In the genomic region with DNA sequence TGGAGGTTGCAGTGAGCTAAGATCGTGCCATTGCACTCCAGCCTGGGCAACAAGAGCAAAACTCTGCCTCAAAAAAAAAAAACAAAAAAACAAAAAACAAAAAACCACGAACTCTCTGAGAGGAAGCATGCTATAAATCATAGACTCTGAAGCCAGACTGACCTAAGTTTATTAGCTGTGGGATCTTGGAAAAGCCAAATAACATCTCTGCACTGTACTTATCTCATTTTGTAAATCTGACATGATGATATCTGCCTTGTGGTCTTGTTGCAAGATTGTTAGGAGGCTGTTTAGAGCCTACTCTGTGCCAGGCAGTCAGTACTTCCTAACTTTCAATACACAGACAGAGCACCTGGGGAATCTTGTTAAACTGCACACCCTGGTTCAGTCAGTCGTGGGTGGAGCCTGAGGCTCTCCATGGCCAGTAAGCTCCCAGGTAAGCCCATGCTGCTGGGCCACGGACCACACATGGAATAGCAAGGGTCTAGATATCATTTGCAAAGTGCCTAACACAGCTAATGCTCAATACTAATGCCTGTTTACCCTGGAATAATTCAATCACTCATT, we compare ENCODE assay signal across 24 cellular contexts. TPM values are rescaled to one million over a fixed set of nuclear protein-coding genes. Genes with fewer than 3 reads are reported as not detected.
DNase-seq lines count a peak whose midpoint lies in the region; ATAC-seq, FAIRE-seq and TF ChIP-seq lines count a peak whose summit lies in the region.
"Had no signal": no experiment of that assay in that cellular context is flagged by ENCODE, and none has a peak within 500 bp of the region (broad histone marks: within the 10 kb centered on the region; RNA-seq: fewer than 3 reads in every experiment).

No MANE protein-coding gene starts in this region.

- no peak for TF ChIP-seq CTCF in LNCaP clone FGC (IDR thresholded peaks at IDR 0.05; ENCODE audit: control insufficient read depth, extremely low read depth, insufficient read depth)

- H2BK120ac ChIP-seq in mesenchymal stem cell (ENCODE audit: low read depth, low read length) = no peak overlapping the region

- H3K27me3 Mint-ChIP-seq in CD8-positive, alpha-beta memory T cell = peaks cover 0 to 22% of the 10 kb centered on the region in 2 donors
- peaks cover 0 to 6% of the 10 kb centered on the region in 2 donors for H3K27me3 Mint-ChIP-seq in natural killer cell treated with Interleukin-12 subunit alpha and Interleukin-12 subunit beta and Interleukin-15 and Interleukin-18, amount 100 ng/mL, for 72 hours

- CTCF ChIA-PET in CD8-positive, alpha-beta memory T cell (lab: Charles Lee) = no interaction called here

- H3K9ac ChIP-seq in mesenchymal stem cell (ENCODE audit: low read length) = no peak overlapping the region

- peak overlapping the region in 1 of 2 experiments; percentile 48 for H3K18ac ChIP-seq in mesenchymal stem cell (ENCODE audit: low read depth in 1 of 2, low read length in 2 of 2)

- H3K27me3 ChIP-seq in mesenchymal stem cell (ENCODE audit: control insufficient read depth in 1 of 2, insufficient read depth in 1 of 2, low read length in 2 of 2) = peaks cover 0 to 12% of the 10 kb centered on the region in 2 experiments
- no peaks in the 10 kb centered on the region for H3K27me3 ChIP-seq in CD8-positive, alpha-beta memory T cell (ENCODE audit: insufficient read depth, low read length, poor library complexity, severe bottlenecking)

- no peak overlapping the region for H2BK15ac ChIP-seq in mesenchymal stem cell (ENCODE audit: low read depth, poor library complexity, severe bottlenecking)

- no peak overlapping the region for H3K14ac ChIP-seq in mesenchymal stem cell (ENCODE audit: low read length in 2 of 2)

- no peak overlapping the region for H3K4ac ChIP-seq in mesenchymal stem cell (ENCODE audit: low read depth in 1 of 2, low read length in 2 of 2)

- H3K4me1 Mint-ChIP-seq in CD8-positive, alpha-beta memory T cell = peaks cover 0 to 3% (median 0%) of the 10 kb centered on the region in 3 donors
- H3K4me1 Mint-ChIP-seq in natural killer cell treated with Interleukin-12 subunit alpha and Interleukin-12 subunit beta and Interleukin-15 and Interleukin-18, amount 100 ng/mL, for 72 hours (ENCODE audit: low read depth in 2 of 2) = no peaks in the 10 kb centered on the region

- no peak overlapping the region for H2AFZ ChIP-seq in mesenchymal stem cell (ENCODE audit: low read depth, low read length)
- H2AFZ ChIP-seq: GM23338 had no signal

- H2AK5ac ChIP-seq in mesenchymal stem cell (ENCODE audit: low read length, severe bottlenecking) = no peak overlapping the region

- POLR2A ChIA-PET in CD8-positive, alpha-beta memory T cell (lab: Charles Lee) = no interaction called here

- H3K4me3 ChIP-seq in LNCaP clone FGC (ENCODE audit: low read depth, low read length) = no peak overlapping the region
- no peak overlapping the region for H3K4me3 ChIP-seq in mesenchymal stem cell (ENCODE audit: insufficient read depth in 1 of 2, low read depth in 1 of 2, low read length in 2 of 2)
- no peak overlapping the region for H3K4me3 ChIP-seq in CD8-positive, alpha-beta memory T cell (ENCODE audit: low read length)
- H3K4me3 ChIP-seq: GM23338 had no signal

- H3K4me2 ChIP-seq in mesenchymal stem cell (ENCODE audit: low read length, poor library complexity, severe bottlenecking) = no peak overlapping the region
- H3K4me2 ChIP-seq: GM23338 had no signal

- no peaks in the 10 kb centered on the region for H3K4me1 ChIP-seq in mesenchymal stem cell (ENCODE audit: control insufficient read depth, insufficient read depth, low read depth, low read length)
- no peaks in the 10 kb centered on the region for H3K4me1 ChIP-seq in CD8-positive, alpha-beta memory T cell (ENCODE audit: insufficient read depth, low read length)

- peaks cover 0 to 1% (median 0%) of the 10 kb centered on the region in 3 donors for H3K36me3 Mint-ChIP-seq in CD8-positive, alpha-beta memory T cell
- no peaks in the 10 kb centered on the region for H3K36me3 Mint-ChIP-seq in natural killer cell treated with Interleukin-12 subunit alpha and Interleukin-12 subunit beta and Interleukin-15 and Interleukin-18, amount 100 ng/mL, for 72 hours

- H3K9me3 ChIP-seq in mesenchymal stem cell (ENCODE audit: control insufficient read depth, low read length) = no peaks in the 10 kb centered on the region
- H3K9me3 ChIP-seq in CD8-positive, alpha-beta memory T cell (ENCODE audit: low read length) = no peaks in the 10 kb centered on the region

- in situ Hi-C loops in G401 (cut with HindIII; ENCODE audit: low sequenced_read_pairs) = no loop called here

- H3K23ac ChIP-seq in mesenchymal stem cell (ENCODE audit: low read length in 2 of 2) = no peak overlapping the region

- H3K27ac Mint-ChIP-seq in CD8-positive, alpha-beta memory T cell = no peak overlapping the region
- no peak overlapping the region for H3K27ac Mint-ChIP-seq in natural killer cell treated with Interleukin-12 subunit alpha and Interleukin-12 subunit beta and Interleukin-15 and Interleukin-18, amount 100 ng/mL, for 72 hours
- H3K27ac Mint-ChIP-seq: GM23338 had no signal

- ATAC-seq in natural killer cell treated with Interleukin-12 subunit alpha and Interleukin-12 subunit beta and Interleukin-15 and Interleukin-18, amount 100 ng/mL, for 72 hours = no peak
- ATAC-seq in GM21529 (IDR thresholded peaks at IDR 0.05; ENCODE audit: unreplicated experiment) = no peak
- ATAC-seq: GM23338, SK-N-SH treated with all-trans-retinoic acid at 6 μM for 48 hours had no signal

- peak; percentile 37 for FAIRE-seq in G401.6 (lab: Jason Lieb, UNC)
- FAIRE-seq: D721Med, GM19239 had no signal

- H4K8ac ChIP-seq in mesenchymal stem cell (ENCODE audit: low read length) = no peak overlapping the region

- 75% methylated on average over 2 of the region's 4 CpGs for WGBS in mesenchymal stem cell

- no peak overlapping the region for H2BK5ac ChIP-seq in mesenchymal stem cell (ENCODE audit: low read depth, low read length, poor library complexity, severe bottlenecking)

- no peak overlapping the region for H3K4me3 Mint-ChIP-seq in CD8-positive, alpha-beta memory T cell
- H3K4me3 Mint-ChIP-seq in natural killer cell treated with Interleukin-12 subunit alpha and Interleukin-12 subunit beta and Interleukin-15 and Interleukin-18, amount 100 ng/mL, for 72 hours = no peak overlapping the region
- H3K4me3 Mint-ChIP-seq: GM23338 had no signal

- no peak overlapping the region for H4K91ac ChIP-seq in mesenchymal stem cell (ENCODE audit: low read length)

- H3K79me1 ChIP-seq in mesenchymal stem cell (replicated peaks; ENCODE audit: low read length, poor library complexity, severe bottlenecking) = no peaks in the 10 kb centered on the region

- no peak overlapping the region for H2BK12ac ChIP-seq in mesenchymal stem cell (ENCODE audit: low read length in 2 of 2)

- H3K36me3 ChIP-seq in mesenchymal stem cell (ENCODE audit: control insufficient read depth in 1 of 2, insufficient read depth in 2 of 2, low read depth in 1 of 2, low read length in 2 of 2) = peaks cover 0 to 2% of the 10 kb centered on the region in 2 experiments
- H3K36me3 ChIP-seq in CD8-positive, alpha-beta memory T cell (ENCODE audit: insufficient read depth, low read length) = no peaks in the 10 kb centered on the region

- no peak overlapping the region for H3K27ac ChIP-seq in mesenchymal stem cell (ENCODE audit: low read length, poor library complexity, severe bottlenecking)
- H3K27ac ChIP-seq in CD8-positive, alpha-beta memory T cell (ENCODE audit: low read depth, low read length) = no peak overlapping the region
- H3K27ac ChIP-seq: RWPE1 had no signal

- H3K9me3 Mint-ChIP-seq in CD8-positive, alpha-beta memory T cell = no peaks in the 10 kb centered on the region
- no peaks in the 10 kb centered on the region for H3K9me3 Mint-ChIP-seq in natural killer cell treated with Interleukin-12 subunit alpha and Interleukin-12 subunit beta and Interleukin-15 and Interleukin-18, amount 100 ng/mL, for 72 hours
- H3K9me3 Mint-ChIP-seq: GM23338 had no signal

- DNase-seq in LNCaP clone FGC (ENCODE audit: low read depth) = peak; percentile 0
- DNase-seq in amniotic epithelial cell (ENCODE audit: low read depth) = peak; percentile 84
- peak; percentile 30 for DNase-seq in mesenchymal stem cell
- no peak for DNase-seq in CD8-positive, alpha-beta memory T cell
- no peak for DNase-seq in natural killer cell treated with Interleukin-12 subunit alpha and Interleukin-12 subunit beta and Interleukin-15 and Interleukin-18, amount 100 ng/mL, for 72 hours (ENCODE audit: low spot score)
- DNase-seq in G401 (ENCODE audit: low spot score) = no peak
- DNase-seq: ACHN, C1 segment of cervical spinal cord, GDM1, NCI-H1436, NCI-H2029, NCI-H2171 treated with DMSO at 0.1 percent for 48 hours, NCI-H748 treated with DMSO at 0.1 percent for 48 hours, OCI-M1, SIG-M5, T-helper 1 cell, T-helper 9 cell had no signal

RNA-seq across cellular contexts. Expression of gene MOSPD1, which starts 31.8 kb away (rescaled TPM):
- polyA plus RNA-seq in mesenchymal stem cell (2013, experiment 1 of 2) = 69.4 TPM
- 72.5 TPM for polyA plus RNA-seq in mesenchymal stem cell (2013, experiment 2 of 2)
- 10 to 100 TPM; 19.0 to 21.4 TPM for total RNA-seq in CD8-positive, alpha-beta memory T cell
- 19.6 TPM for polyA plus RNA-seq in CD8-positive, alpha-beta memory T cell
- 10 to 100 TPM; 15.6 to 16.4 TPM for total RNA-seq in natural killer cell treated with Interleukin-12 subunit alpha and Interleukin-12 subunit beta and Interleukin-15 and Interleukin-18, amount 100 ng/mL, for 72 hours
- 59.1 and 115 TPM in 2 replicates for total RNA-seq in G401 (2014; rRNA removed; shearing (Covaris generic))

Comparison
In these comparisons a context has a peak if more than half of its experiments do, and no peak if none do; other contexts are left out.
1. DNase-seq: peak in LNCaP clone FGC (single experiment), amniotic epithelial cell (single experiment) and mesenchymal stem cell (single experiment); none in CD8-positive, alpha-beta memory T cell (0 of 5), natural killer cell treated with Interleukin-12 subunit alpha and Interleukin-12 subunit beta and Interleukin-15 and Interleukin-18, amount 100 ng/mL, for 72 hours (single experiment) and G401 (single experiment).